In genomic region chr17:47225911-47226688, GRCh38 we compare ENCODE assay signal across 2 cellular contexts.
TF ChIP-seq lines count a peak whose summit lies in the region.

No MANE protein-coding gene starts in this region.

TF ChIP-seq in liver, 16 proteins besides CTCF, POLR2A, EP300 and RAD21:
- no peak for TF ChIP-seq FOXA2 (IDR thresholded peaks at IDR 0.05)
- TF ChIP-seq ZBTB33 (IDR thresholded peaks at IDR 0.05): no peak
- no peak for TF ChIP-seq FOXA1 (IDR thresholded peaks at IDR 0.05)
- no peak for TF ChIP-seq SP1 (IDR thresholded peaks at IDR 0.05)
- no peak for TF ChIP-seq YY1 (IDR thresholded peaks at IDR 0.05)
- no peak for TF ChIP-seq NR2F2 (IDR thresholded peaks at IDR 0.05)
- TF ChIP-seq MAX (IDR thresholded peaks at IDR 0.05): no peak
- TF ChIP-seq HNF4A (conservative IDR thresholded peaks at IDR 0.05): no peak
- TF ChIP-seq REST (IDR thresholded peaks at IDR 0.05): no peak
- TF ChIP-seq HNF4G (IDR thresholded peaks at IDR 0.05): no peak
- no peak for TF ChIP-seq RXRA (IDR thresholded peaks at IDR 0.05)
- no peak for TF ChIP-seq GABPA (IDR thresholded peaks at IDR 0.05 in 1 of 2, conservative IDR thresholded peaks at IDR 0.05 in 1 of 2)
- TF ChIP-seq TAF1 (conservative IDR thresholded peaks at IDR 0.05): no peak
- no peak for TF ChIP-seq EGR1 (IDR thresholded peaks at IDR 0.05; ENCODE audit: low read depth in 2 of 2)
- TF ChIP-seq ATF3 (IDR thresholded peaks at IDR 0.05): no peak
- no peak for TF ChIP-seq JUND (IDR thresholded peaks at IDR 0.05)

TF ChIP-seq in HepG2, 621 proteins besides CTCF, POLR2A, EP300 and RAD21:
- TF ChIP-seq NR2F2 (IDR thresholded peaks at IDR 0.05; ENCODE audit: borderline replicate concordance, low read depth) (no peak), ERF (CRISPR knock-in tag; IDR thresholded peaks at IDR 0.05) (no peak), LCORL (IDR thresholded peaks at IDR 0.05) (no peak), LCORL (CRISPR knock-in tag; IDR thresholded peaks at IDR 0.05) (no peak), FOXK2 (IDR thresholded peaks at IDR 0.05) (no peak), SMAD1 (CRISPR knock-in tag; IDR thresholded peaks at IDR 0.05; ENCODE audit: borderline replicate concordance, low read depth) (no peak), KDM2A (CRISPR knock-in tag; IDR thresholded peaks at IDR 0.05; ENCODE audit: borderline replicate concordance, low read depth) (no peak), PTBP1 (IDR thresholded peaks at IDR 0.05; ENCODE audit: low read depth, low read length, poor library complexity, severe bottlenecking) (no peak), ZBTB20 (CRISPR knock-in tag; IDR thresholded peaks at IDR 0.05; ENCODE audit: borderline replicate concordance, low read depth) (no peak), ZNF790 (CRISPR knock-in tag; IDR thresholded peaks at IDR 0.05; ENCODE audit: borderline replicate concordance) (no peak), CHD4 (IDR thresholded peaks at IDR 0.05; ENCODE audit: borderline replicate concordance, low read length) (no peak), KLF6 (CRISPR knock-in tag; IDR thresholded peaks at IDR 0.05) (no peak)
